9 cellular contexts compared by ENCODE assay signal in the genomic region with DNA sequence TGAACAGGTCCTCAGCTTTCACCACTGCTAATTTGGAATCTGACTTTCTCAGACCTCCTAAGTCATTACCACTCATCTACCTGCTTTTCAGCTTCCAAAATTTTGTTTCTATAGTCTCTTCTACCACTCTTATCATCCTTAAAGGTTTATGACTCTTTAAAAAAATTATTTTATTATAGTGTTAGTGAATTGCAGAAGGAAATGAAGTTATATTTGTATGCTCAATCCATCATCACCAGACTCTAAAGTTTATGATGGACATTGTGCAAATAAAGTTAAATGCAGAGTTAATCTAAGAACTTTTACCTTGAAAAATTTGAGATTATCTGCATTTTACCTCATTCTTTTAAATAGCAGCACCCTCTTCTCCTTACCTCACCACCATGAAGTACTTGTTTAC. TPM values are rescaled to one million over a fixed set of nuclear protein-coding genes. Genes with fewer than 3 reads are reported as not detected.
"Had no signal": no experiment of that assay in that cellular context is flagged by ENCODE, and none has a peak within 500 bp of the region (broad histone marks: within the 10 kb centered on the region; RNA-seq: fewer than 3 reads in every experiment).

No MANE protein-coding gene starts in this region.

- FAIRE-seq: HepG2 had no signal

- H3K27ac ChIP-seq: GM23248, HL-60 had no signal

- DNase-seq: GM23248, GOT3, H7, HCEC 1CT, HFFc6, KBM-7 had no signal

- H3K4me3 ChIP-seq: GM23248 had no signal

- ATAC-seq: HepG2 had no signal

RNA-seq across cellular contexts. Expression of a gene that starts 14.6 kb away (rescaled TPM):
- polyA plus RNA-seq: IgD-negative memory B cell had no signal
